In genomic region chr16:19521471-19522368, GRCh38 we compare ENCODE assay signal across 8 cellular contexts. TPM values are rescaled to one million over a fixed set of nuclear protein-coding genes. Genes with fewer than 3 reads are reported as not detected.
DNase-seq lines count a peak whose midpoint lies in the region; ATAC-seq and TF ChIP-seq lines count a peak whose summit lies in the region.

Gene GDE1, minus strand, starts transcription at chr16:19522098. Its CDS starts 134 bp downstream, at chr16:19521964.

- peak; percentile 39 for TF ChIP-seq CTCF in GM10248 (IDR thresholded peaks at IDR 0.05; ENCODE audit: control extremely low read depth, extremely low read depth, low read depth, missing control alignments)
- peak; percentile 64 for TF ChIP-seq CTCF in HFFc6 (IDR thresholded peaks at IDR 0.05)
- TF ChIP-seq CTCF in SK-N-SH (IDR thresholded peaks at IDR 0.05), result peak; percentile 47
- TF ChIP-seq CTCF in omental fat pad (IDR thresholded peaks at IDR 0.05), result no peak
- no peak for TF ChIP-seq CTCF in testis (IDR thresholded peaks at IDR 0.05)

- H3K27ac ChIP-seq in SK-N-SH (ENCODE audit: low read depth in 2 of 2, low read length in 1 of 2) (peak within 1 kb of the TSS; percentile 71 to 83), testis (peak within 1 kb of the TSS; percentile 66 to 86)

- H3K4me3 Mint-ChIP-seq in HFFc6, result peak within 1 kb of the TSS; percentile 93
- peak within 1 kb of the TSS; percentile 95 for H3K4me3 Mint-ChIP-seq in activated naive CD4-positive, alpha-beta T cell treated with anti-CD3 and anti-CD28 coated beads, Interleukin-2, amount 50 U/mL, for 24 hours

- H3K9me2 ChIP-seq in SK-N-SH, result no peaks in the 10 kb centered on the region

- peak; percentile 63 for TF ChIP-seq POLR2A in testis (IDR thresholded peaks at IDR 0.05)

- H3K4me1 Mint-ChIP-seq in HFFc6 (ENCODE audit: low read depth), result peaks cover 62% of the 10 kb centered on the region
- peaks cover 64% of the 10 kb centered on the region for H3K4me1 Mint-ChIP-seq in activated naive CD4-positive, alpha-beta T cell treated with anti-CD3 and anti-CD28 coated beads, Interleukin-2, amount 50 U/mL, for 24 hours

- TF ChIP-seq RAD21 in SK-N-SH (IDR thresholded peaks at IDR 0.05; ENCODE audit: low read length), result peak; percentile 16; the same call in 1 of the 2 replicates

- H3K4me1 ChIP-seq in SK-N-SH (ENCODE audit: control insufficient read depth in 1 of 2, insufficient read depth in 2 of 2, low read depth in 1 of 2, low read length in 1 of 2), result peaks cover 8 to 21% of the 10 kb centered on the region in 2 experiments; a peak in 3 of 4 replicates
- peaks cover 17% of the 10 kb centered on the region for H3K4me1 ChIP-seq in testis

- H3K27me3 ChIP-seq in SK-N-SH (ENCODE audit: insufficient read depth) (no peaks in the 10 kb centered on the region), testis (no peaks in the 10 kb centered on the region)

- no peaks in the 10 kb centered on the region for H4K20me1 ChIP-seq in SK-N-SH (ENCODE audit: insufficient read depth)

- peak within 1 kb of the TSS; percentile 88 for H2AFZ ChIP-seq in SK-N-SH (ENCODE audit: low read depth)

- H3K4me2 ChIP-seq in SK-N-SH, result peak within 1 kb of the TSS; percentile 92

- H3K27ac Mint-ChIP-seq in HFFc6, result peak within 1 kb of the TSS; percentile 83
- peak within 1 kb of the TSS; percentile 96 for H3K27ac Mint-ChIP-seq in activated naive CD4-positive, alpha-beta T cell treated with anti-CD3 and anti-CD28 coated beads, Interleukin-2, amount 50 U/mL, for 24 hours

- DNase-seq in GM10248 (ENCODE audit: extremely low spot score) (peak; percentile 95), HFFc6 (peak; percentile 86), NAMALWA (ENCODE audit: low spot score) (peak; percentile 95), SK-N-SH (peak; percentile 95), glomerular endothelial cell (ENCODE audit: extremely low read depth, low read depth, low spot score) (no peak), omental fat pad (ENCODE audit: low spot score) (peak; percentile 92), testis (peak; percentile 99)

- H3F3A ChIP-seq in SK-N-SH (replicated peaks; ENCODE audit: insufficient read depth), result peaks cover 7% of the 10 kb centered on the region

- H3K9ac ChIP-seq in SK-N-SH, result peak within 1 kb of the TSS; percentile 74

- H3K36me3 ChIP-seq in SK-N-SH (replicated peaks in 1 of 2; ENCODE audit: control insufficient read depth in 1 of 2, insufficient read depth in 2 of 2, low read length in 1 of 2) (peaks cover 5 to 7% of the 10 kb centered on the region in 2 experiments), testis (ENCODE audit: low read depth, missing control alignments) (no peaks in the 10 kb centered on the region)

- intact Hi-C loops in testis (cut with DNase I; ENCODE audit: low total_unique reads), result no loop called here

- H3K9me3 Mint-ChIP-seq in HFFc6, result no peaks in the 10 kb centered on the region
- H3K9me3 Mint-ChIP-seq in activated naive CD4-positive, alpha-beta T cell treated with anti-CD3 and anti-CD28 coated beads, Interleukin-2, amount 50 U/mL, for 24 hours, result no peaks in the 10 kb centered on the region

- peak within 1 kb of the TSS; percentile 89 to 94 for H3K4me3 ChIP-seq in SK-N-SH (ENCODE audit: low read depth in 2 of 2, low read length in 1 of 2)
- H3K4me3 ChIP-seq in testis, result peak within 1 kb of the TSS; percentile 85 to 90

- CTCF ChIA-PET in GM10248 (lab: Yijun Ruan, JAX) (interaction anchor here (1.0 kb wide), 1 partner anchor 18 kb away, joined by 3 read pairs; no protein-coding TSS in a partner anchor), SK-N-SH (lab: Yijun Ruan, JAX) (interaction anchor here (0.9 to 1.0 kb wide), 3 partner anchors 34 to 363 kb away, joined by 3 read pairs; partner anchors contain the start of genes GPRC5B and VPS35L)

- peaks cover 12% of the 10 kb centered on the region for H3K36me3 Mint-ChIP-seq in HFFc6 (ENCODE audit: low read depth)
- peaks cover 4% of the 10 kb centered on the region for H3K36me3 Mint-ChIP-seq in activated naive CD4-positive, alpha-beta T cell treated with anti-CD3 and anti-CD28 coated beads, Interleukin-2, amount 50 U/mL, for 24 hours

- ATAC-seq in omental fat pad (ENCODE audit: low FRiP score), result peak; percentile 85

- no peaks in the 10 kb centered on the region for H3K9me3 ChIP-seq in SK-N-SH
- no peaks in the 10 kb centered on the region for H3K9me3 ChIP-seq in testis

- H3K27me3 Mint-ChIP-seq in HFFc6 (ENCODE audit: insufficient read depth), result no peaks in the 10 kb centered on the region
- no peaks in the 10 kb centered on the region for H3K27me3 Mint-ChIP-seq in activated naive CD4-positive, alpha-beta T cell treated with anti-CD3 and anti-CD28 coated beads, Interleukin-2, amount 50 U/mL, for 24 hours

- POLR2A ChIA-PET in GM10248 (lab: Yijun Ruan, JAX) (no interaction called here), SK-N-SH (lab: Yijun Ruan, JAX) (interaction anchor here (1.2 to 1.4 kb wide), 2 partner anchors 34 to 139 kb away, joined by 4 to 6 read pairs; partner anchors contain the start of gene VPS35L)

- peaks cover 64% of the 10 kb centered on the region for H3K79me2 ChIP-seq in SK-N-SH (ENCODE audit: insufficient read depth)

- TF ChIP-seq EP300 in SK-N-SH (IDR thresholded peaks at IDR 0.05; ENCODE audit: borderline replicate concordance in 1 of 2, low read depth in 1 of 2, low read length in 1 of 2), result no peak

- WGBS in SK-N-SH (ENCODE audit: low lambda C conversion rate), result 1% methylated on average over 38 of the region's 62 CpGs
- 0 to 1% methylated on average over 32 to 62 of the region's 62 CpGs for WGBS in testis, 2 donors

TF ChIP-seq in SK-N-SH, 30 proteins besides CTCF, POLR2A, EP300 and RAD21 (continues in another document):
- TF ChIP-seq TAF1 (IDR thresholded peaks at IDR 0.05; ENCODE audit: borderline replicate concordance, low read depth, low read length) (peak; percentile 86), FOXM1 (IDR thresholded peaks at IDR 0.05; ENCODE audit: low read depth) (no peak), SMC3 (IDR thresholded peaks at IDR 0.05; ENCODE audit: low read depth, low read length) (no peak), MXI1 (IDR thresholded peaks at IDR 0.05; ENCODE audit: low read depth, low read length) (peak; percentile 79), EZH2phosphoT487 (IDR thresholded peaks at IDR 0.05; ENCODE audit: borderline replicate concordance, low read depth) (no peak), JUND (IDR thresholded peaks at IDR 0.05) (no peak; the same call in 1 of the 2 replicates), MAX (IDR thresholded peaks at IDR 0.05; ENCODE audit: low read depth) (0 out of 2 replicates have a peak, but pooled peaks have one; percentile 14), CHD2 (IDR thresholded peaks at IDR 0.05; ENCODE audit: low read length, partially characterized antibody) (no peak), SIN3A (IDR thresholded peaks at IDR 0.05; ENCODE audit: borderline replicate concordance, low read depth, low read length) (peak; percentile 16; the same call in 1 of the 2 replicates), IRF3 (IDR thresholded peaks at IDR 0.05; ENCODE audit: low read depth, low read length) (0 out of 2 replicates have a peak, but pooled peaks have one; percentile 6), ZBTB33 (IDR thresholded peaks at IDR 0.05; ENCODE audit: borderline replicate concordance, low read depth) (no peak), TEAD4 (IDR thresholded peaks at IDR 0.05; ENCODE audit: borderline replicate concordance, insufficient read depth) (no peak), NFIC (IDR thresholded peaks at IDR 0.05; ENCODE audit: borderline replicate concordance) (no peak), RXRA (IDR thresholded peaks at IDR 0.05; ENCODE audit: borderline replicate concordance, low read depth) (no peak), NRF1 (IDR thresholded peaks at IDR 0.05; ENCODE audit: low read depth, low read length) (no peak)

RNA-seq across cellular contexts. Expression of gene GDE1, which starts in this region (rescaled TPM):
- total RNA-seq in HFFc6 (2021; fragmentation: NEBNext Ultra II Directional; extraction: Animal tissue kit (Norgen Biotek cat#: 25700)), result 10 to 100 TPM; 61.4 to 91.1 (median 77.1) TPM
- polyA plus RNA-seq in SK-N-SH (2012; rRNA removed) (37.0 and 40.5 TPM in 2 replicates), testis (ENCODE audit: insufficient read depth, low read depth, low replicate concordance) (54.6 TPM)
- polyA plus RNA-seq in SK-N-SH (2012; cell fraction: cytosol; rRNA removed), result 62.5 and 70.0 TPM in 2 replicates
- polyA plus RNA-seq in SK-N-SH (2012; cell fraction: nucleus; rRNA removed), result 9.9 and 17.6 TPM in 2 replicates
- total RNA-seq in glomerular endothelial cell (48.9 and 54.6 TPM in 2 replicates), omental fat pad (10 to 100 TPM; 38.7 to 68.0 (median 49.8) TPM), testis (10 to 100 TPM; 42.4 to 44.1 TPM)

Comparison
In these comparisons a context has a peak if more than half of its experiments do, and no peak if none do; other contexts are left out.
1. CTCF ChIP-seq: peak in GM10248 (single experiment), HFFc6 (single experiment) and SK-N-SH (single experiment); none in omental fat pad (0 of 3) and testis (0 of 3).